In genomic region chr21:33019885-33020557, GRCh38 we compare ENCODE assay signal across 8 cellular contexts. TPM values are rescaled to one million over a fixed set of nuclear protein-coding genes. Genes with fewer than 3 reads are reported as not detected.
DNase-seq lines count a peak whose midpoint lies in the region; ATAC-seq and TF ChIP-seq lines count a peak whose summit lies in the region.

No MANE protein-coding gene starts in this region.

- H3K9me3 ChIP-seq in esophagus muscularis mucosa, result no peaks in the 10 kb centered on the region

- 0% methylated on average over 2 of the region's 55 CpGs for WGBS in esophagus muscularis mucosa

- TF ChIP-seq CTCF in esophagus muscularis mucosa (IDR thresholded peaks at IDR 0.05) (no peak), progenitor cell of endocrine pancreas (IDR thresholded peaks at IDR 0.05; ENCODE audit: unreplicated experiment) (no peak)

- peaks cover 0 to 99% (median 50%) of the 10 kb centered on the region in 4 donors for H3K27me3 ChIP-seq in esophagus muscularis mucosa

- H3K9me3 Mint-ChIP-seq in progenitor cell of endocrine pancreas (ENCODE audit: low read depth), result no peaks in the 10 kb centered on the region

- TF ChIP-seq POLR2A in esophagus muscularis mucosa (IDR thresholded peaks at IDR 0.05; ENCODE audit: low read depth), result no peak

- peaks cover 91% of the 10 kb centered on the region for H3K27me3 Mint-ChIP-seq in progenitor cell of endocrine pancreas

- no peak for TF ChIP-seq EP300 in esophagus muscularis mucosa (IDR thresholded peaks at IDR 0.05)

- H3K4me3 Mint-ChIP-seq in progenitor cell of endocrine pancreas (ENCODE audit: low read depth), result peak overlapping the region; percentile 48

- no peak overlapping the region for H3K27ac ChIP-seq in esophagus muscularis mucosa (replicated peaks in 1 of 4)

- H3K4me3 ChIP-seq in esophagus muscularis mucosa, result peak overlapping the region in 3 of 4 donors; percentile 24 to 31 (median 28)

- DNase-seq in NCI-H2227 (lab: John Stamatoyannopoulos, UW; ENCODE audit: unreplicated experiment) (peak; percentile 18), NCI-H2227 treated with DMSO at 0.1 percent for 48 hours (lab: John Stamatoyannopoulos, UW) (no peak), NCI-H2171 treated with DMSO at 0.1 percent for 48 hours (lab: John Stamatoyannopoulos, UW) (peak; percentile 29), esophagus muscularis mucosa (ENCODE audit: extremely low spot score) (no peak), progenitor cell of endocrine pancreas (ENCODE audit: low spot score, unreplicated experiment) (no peak), COR-L47 (lab: John Stamatoyannopoulos, UW) (no peak), occipital lobe (lab: John Stamatoyannopoulos, UW) (no peak)

- ATAC-seq in GM19455 (IDR thresholded peaks at IDR 0.05; ENCODE audit: unreplicated experiment), result no peak

- H3K36me3 Mint-ChIP-seq in progenitor cell of endocrine pancreas (ENCODE audit: insufficient read depth), result no peaks in the 10 kb centered on the region

- H3K4me1 ChIP-seq in esophagus muscularis mucosa, result peaks cover 12 to 42% (median 38%) of the 10 kb centered on the region in 4 donors

- intact Hi-C loops in esophagus muscularis mucosa (cut with DNase I), result no loop called here

- H3K27ac Mint-ChIP-seq in progenitor cell of endocrine pancreas, result no peak overlapping the region

- H3K4me1 Mint-ChIP-seq in progenitor cell of endocrine pancreas (ENCODE audit: low read depth), result peaks cover 7% of the 10 kb centered on the region

- H3K36me3 ChIP-seq in esophagus muscularis mucosa, result no peaks in the 10 kb centered on the region

RNA-seq across cellular contexts. Expression of gene OLIG2, which starts 5.7 kb away (rescaled TPM):
- total RNA-seq in esophagus muscularis mucosa (not detected), progenitor cell of endocrine pancreas (0.72 and 1.4 TPM in 2 replicates), occipital lobe (23.9 TPM)

RNA-seq across cellular contexts. Expression of gene OLIG1, which starts 49.9 kb away (rescaled TPM):
- total RNA-seq in esophagus muscularis mucosa (not detected), progenitor cell of endocrine pancreas (0.13 and 0.38 TPM in 2 replicates), occipital lobe (9.4 TPM)

Comparison
In these comparisons a context has a peak if more than half of its experiments do, and no peak if none do; other contexts are left out.
1. DNase-seq: peak in NCI-H2227 (single experiment) and NCI-H2171 treated with DMSO at 0.1 percent for 48 hours (single experiment); none in NCI-H2227 treated with DMSO at 0.1 percent for 48 hours (single experiment), esophagus muscularis mucosa (single experiment), progenitor cell of endocrine pancreas (single experiment), COR-L47 (single experiment) and occipital lobe (single experiment).
2. RNA of gene OLIG2, which starts 5.7 kb away (total RNA-seq): 23.9 TPM in occipital lobe (single experiment); 0.72 to 1.4 TPM in progenitor cell of endocrine pancreas and not detected in esophagus muscularis mucosa; every median in the first group is over 10 times any median in the second.